Comparison of ENCODE assay signal across 1 cellular context in the genomic region with DNA sequence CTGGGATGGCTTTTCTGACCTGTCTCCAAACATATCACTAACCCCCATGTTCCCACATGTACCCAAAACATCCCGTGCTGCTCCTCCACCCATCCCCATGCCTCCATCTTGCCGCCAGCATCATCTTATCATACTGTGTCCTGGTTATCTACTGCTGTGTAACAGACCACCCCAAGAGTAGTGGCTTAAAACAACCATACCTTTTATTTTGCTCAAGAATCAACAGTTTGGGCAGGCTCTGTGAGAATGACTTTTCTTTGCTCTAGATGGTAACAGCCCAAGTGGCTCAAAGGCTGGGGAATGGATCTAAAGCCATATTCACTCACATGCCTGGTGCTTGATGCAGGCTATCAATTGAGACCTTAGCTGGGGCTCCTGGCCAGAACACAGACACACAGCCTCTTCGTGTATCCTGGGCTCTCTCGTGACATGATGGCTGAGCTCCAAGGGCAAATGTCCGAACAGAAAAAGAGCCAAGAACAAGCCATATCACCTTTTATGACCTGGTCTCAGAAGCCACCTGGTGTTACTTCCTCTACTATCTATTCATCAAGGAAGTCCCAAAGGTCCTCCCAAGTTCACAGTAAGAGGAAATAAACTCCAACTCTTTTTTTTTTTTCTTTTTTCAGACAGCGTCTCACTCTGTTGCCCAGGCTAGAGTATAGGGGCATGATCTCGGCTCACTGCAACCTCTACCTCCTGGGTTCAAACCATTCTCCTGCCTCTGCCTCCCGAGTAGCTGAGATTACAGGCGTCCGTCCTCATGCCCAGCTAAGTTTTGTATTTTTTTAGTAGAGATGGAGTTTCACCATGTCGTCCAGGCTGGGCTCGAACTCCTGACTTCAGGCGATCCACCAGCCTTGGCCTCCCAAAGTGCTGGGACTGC.
TF ChIP-seq lines count a peak whose summit lies in the region.

No MANE protein-coding gene starts in this region.

TF ChIP-seq in K562, 482 proteins besides CTCF, POLR2A, EP300 and RAD21 (continued from another document and continues in another):
- TF ChIP-seq, protein P1, sequence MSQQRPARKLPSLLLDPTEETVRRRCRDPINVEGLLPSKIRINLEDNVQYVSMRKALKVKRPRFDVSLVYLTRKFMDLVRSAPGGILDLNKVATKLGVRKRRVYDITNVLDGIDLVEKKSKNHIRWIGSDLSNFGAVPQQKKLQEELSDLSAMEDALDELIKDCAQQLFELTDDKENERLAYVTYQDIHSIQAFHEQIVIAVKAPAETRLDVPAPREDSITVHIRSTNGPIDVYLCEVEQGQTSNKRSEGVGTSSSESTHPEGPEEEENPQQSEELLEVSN (IDR thresholded peaks at IDR 0.05; ENCODE audit: borderline replicate concordance in 1 of 2, extremely low read depth in 1 of 2, insufficient read depth in 1 of 2, insufficient read length in 1 of 2, low read depth in 1 of 2, low read length in 1 of 2, poor library complexity in 1 of 2, severe bottlenecking in 1 of 2) = no peak
- TF ChIP-seq MTA1 (IDR thresholded peaks at IDR 0.05; ENCODE audit: borderline replicate concordance) (no peak), ZNF24 (IDR thresholded peaks at IDR 0.05) (no peak), ETV6 (IDR thresholded peaks at IDR 0.05; ENCODE audit: borderline replicate concordance in 1 of 2, low read depth in 2 of 2, low read length in 1 of 2) (peak; percentile 84 to 97; a peak in 3 of 4 replicates), ETV6 (CRISPR knock-in tag; IDR thresholded peaks at IDR 0.05; ENCODE audit: borderline replicate concordance) (no peak), BHLHE40 (IDR thresholded peaks at IDR 0.05; ENCODE audit: low read length) (peak; percentile 81), ZNF561 (CRISPR knock-in tag; conservative IDR thresholded peaks at IDR 0.05) (no peak), HDAC2 (IDR thresholded peaks at IDR 0.05) (no peak; the same call in none of the 2 replicates), MAFF (IDR thresholded peaks at IDR 0.05; ENCODE audit: low read length) (no peak), MECOM (CRISPR knock-in tag; IDR thresholded peaks at IDR 0.05) (peak; percentile 44; the same call in 1 of the 2 replicates), LEF1 (IDR thresholded peaks at IDR 0.05) (0 out of 2 replicates have a peak, but pooled peaks have one; percentile 9), ZKSCAN8 (CRISPR knock-in tag; IDR thresholded peaks at IDR 0.05) (no peak), RBM22 (IDR thresholded peaks at IDR 0.05; ENCODE audit: low read depth, low read length, poor library complexity, severe bottlenecking) (no peak), MBD2 (IDR thresholded peaks at IDR 0.05; ENCODE audit: borderline replicate concordance, low read depth) (no peak), ZSCAN32 (CRISPR knock-in tag; IDR thresholded peaks at IDR 0.05) (no peak), SIN3B (IDR thresholded peaks at IDR 0.05; ENCODE audit: low read depth) (no peak), SMARCC2 (IDR thresholded peaks at IDR 0.05; ENCODE audit: low read depth) (no peak), MAFK (IDR thresholded peaks at IDR 0.05; ENCODE audit: low read length) (no peak), BDP1 (IDR thresholded peaks at IDR 0.05; ENCODE audit: insufficient read depth, insufficient read length) (no peak), CC2D1A (IDR thresholded peaks at IDR 0.05) (peak; percentile 34; the same call in 1 of the 2 replicates), KLF16 (IDR thresholded peaks at IDR 0.05) (no peak), ARHGAP35 (IDR thresholded peaks at IDR 0.05; ENCODE audit: partially characterized antibody) (no peak), DACH1 (IDR thresholded peaks at IDR 0.05; ENCODE audit: partially characterized antibody) (no peak), ZZZ3 (IDR thresholded peaks at IDR 0.05) (no peak), MYNN (IDR thresholded peaks at IDR 0.05) (no peak), MYNN (CRISPR knock-in tag; IDR thresholded peaks at IDR 0.05) (no peak)
- TF ChIP-seq, protein P2, sequence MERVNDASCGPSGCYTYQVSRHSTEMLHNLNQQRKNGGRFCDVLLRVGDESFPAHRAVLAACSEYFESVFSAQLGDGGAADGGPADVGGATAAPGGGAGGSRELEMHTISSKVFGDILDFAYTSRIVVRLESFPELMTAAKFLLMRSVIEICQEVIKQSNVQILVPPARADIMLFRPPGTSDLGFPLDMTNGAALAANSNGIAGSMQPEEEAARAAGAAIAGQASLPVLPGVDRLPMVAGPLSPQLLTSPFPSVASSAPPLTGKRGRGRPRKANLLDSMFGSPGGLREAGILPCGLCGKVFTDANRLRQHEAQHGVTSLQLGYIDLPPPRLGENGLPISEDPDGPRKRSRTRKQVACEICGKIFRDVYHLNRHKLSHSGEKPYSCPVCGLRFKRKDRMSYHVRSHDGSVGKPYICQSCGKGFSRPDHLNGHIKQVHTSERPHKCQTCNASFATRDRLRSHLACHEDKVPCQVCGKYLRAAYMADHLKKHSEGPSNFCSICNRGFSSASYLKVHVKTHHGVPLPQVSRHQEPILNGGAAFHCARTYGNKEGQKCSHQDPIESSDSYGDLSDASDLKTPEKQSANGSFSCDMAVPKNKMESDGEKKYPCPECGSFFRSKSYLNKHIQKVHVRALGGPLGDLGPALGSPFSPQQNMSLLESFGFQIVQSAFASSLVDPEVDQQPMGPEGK (CRISPR knock-in tag; IDR thresholded peaks at IDR 0.05; ENCODE audit: borderline replicate concordance) = no peak
- TF ChIP-seq, protein P3, sequence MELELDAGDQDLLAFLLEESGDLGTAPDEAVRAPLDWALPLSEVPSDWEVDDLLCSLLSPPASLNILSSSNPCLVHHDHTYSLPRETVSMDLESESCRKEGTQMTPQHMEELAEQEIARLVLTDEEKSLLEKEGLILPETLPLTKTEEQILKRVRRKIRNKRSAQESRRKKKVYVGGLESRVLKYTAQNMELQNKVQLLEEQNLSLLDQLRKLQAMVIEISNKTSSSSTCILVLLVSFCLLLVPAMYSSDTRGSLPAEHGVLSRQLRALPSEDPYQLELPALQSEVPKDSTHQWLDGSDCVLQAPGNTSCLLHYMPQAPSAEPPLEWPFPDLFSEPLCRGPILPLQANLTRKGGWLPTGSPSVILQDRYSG (tag; conservative IDR thresholded peaks at IDR 0.05; ENCODE audit: low read depth) = no peak; the same call in 1 of the 2 replicates
- TF ChIP-seq, protein P4, sequence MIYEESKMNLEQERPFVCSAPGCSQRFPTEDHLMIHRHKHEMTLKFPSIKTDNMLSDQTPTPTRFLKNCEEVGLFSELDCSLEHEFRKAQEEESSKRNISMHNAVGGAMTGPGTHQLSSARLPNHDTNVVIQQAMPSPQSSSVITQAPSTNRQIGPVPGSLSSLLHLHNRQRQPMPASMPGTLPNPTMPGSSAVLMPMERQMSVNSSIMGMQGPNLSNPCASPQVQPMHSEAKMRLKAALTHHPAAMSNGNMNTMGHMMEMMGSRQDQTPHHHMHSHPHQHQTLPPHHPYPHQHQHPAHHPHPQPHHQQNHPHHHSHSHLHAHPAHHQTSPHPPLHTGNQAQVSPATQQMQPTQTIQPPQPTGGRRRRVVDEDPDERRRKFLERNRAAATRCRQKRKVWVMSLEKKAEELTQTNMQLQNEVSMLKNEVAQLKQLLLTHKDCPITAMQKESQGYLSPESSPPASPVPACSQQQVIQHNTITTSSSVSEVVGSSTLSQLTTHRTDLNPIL (CRISPR knock-in tag; IDR thresholded peaks at IDR 0.05) = no peak
- TF ChIP-seq, protein P5, sequence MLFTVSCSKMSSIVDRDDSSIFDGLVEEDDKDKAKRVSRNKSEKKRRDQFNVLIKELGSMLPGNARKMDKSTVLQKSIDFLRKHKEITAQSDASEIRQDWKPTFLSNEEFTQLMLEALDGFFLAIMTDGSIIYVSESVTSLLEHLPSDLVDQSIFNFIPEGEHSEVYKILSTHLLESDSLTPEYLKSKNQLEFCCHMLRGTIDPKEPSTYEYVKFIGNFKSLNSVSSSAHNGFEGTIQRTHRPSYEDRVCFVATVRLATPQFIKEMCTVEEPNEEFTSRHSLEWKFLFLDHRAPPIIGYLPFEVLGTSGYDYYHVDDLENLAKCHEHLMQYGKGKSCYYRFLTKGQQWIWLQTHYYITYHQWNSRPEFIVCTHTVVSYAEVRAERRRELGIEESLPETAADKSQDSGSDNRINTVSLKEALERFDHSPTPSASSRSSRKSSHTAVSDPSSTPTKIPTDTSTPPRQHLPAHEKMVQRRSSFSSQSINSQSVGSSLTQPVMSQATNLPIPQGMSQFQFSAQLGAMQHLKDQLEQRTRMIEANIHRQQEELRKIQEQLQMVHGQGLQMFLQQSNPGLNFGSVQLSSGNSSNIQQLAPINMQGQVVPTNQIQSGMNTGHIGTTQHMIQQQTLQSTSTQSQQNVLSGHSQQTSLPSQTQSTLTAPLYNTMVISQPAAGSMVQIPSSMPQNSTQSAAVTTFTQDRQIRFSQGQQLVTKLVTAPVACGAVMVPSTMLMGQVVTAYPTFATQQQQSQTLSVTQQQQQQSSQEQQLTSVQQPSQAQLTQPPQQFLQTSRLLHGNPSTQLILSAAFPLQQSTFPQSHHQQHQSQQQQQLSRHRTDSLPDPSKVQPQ (CRISPR knock-in tag; IDR thresholded peaks at IDR 0.05; ENCODE audit: borderline replicate concordance) = no peak
- TF ChIP-seq, protein P6, sequence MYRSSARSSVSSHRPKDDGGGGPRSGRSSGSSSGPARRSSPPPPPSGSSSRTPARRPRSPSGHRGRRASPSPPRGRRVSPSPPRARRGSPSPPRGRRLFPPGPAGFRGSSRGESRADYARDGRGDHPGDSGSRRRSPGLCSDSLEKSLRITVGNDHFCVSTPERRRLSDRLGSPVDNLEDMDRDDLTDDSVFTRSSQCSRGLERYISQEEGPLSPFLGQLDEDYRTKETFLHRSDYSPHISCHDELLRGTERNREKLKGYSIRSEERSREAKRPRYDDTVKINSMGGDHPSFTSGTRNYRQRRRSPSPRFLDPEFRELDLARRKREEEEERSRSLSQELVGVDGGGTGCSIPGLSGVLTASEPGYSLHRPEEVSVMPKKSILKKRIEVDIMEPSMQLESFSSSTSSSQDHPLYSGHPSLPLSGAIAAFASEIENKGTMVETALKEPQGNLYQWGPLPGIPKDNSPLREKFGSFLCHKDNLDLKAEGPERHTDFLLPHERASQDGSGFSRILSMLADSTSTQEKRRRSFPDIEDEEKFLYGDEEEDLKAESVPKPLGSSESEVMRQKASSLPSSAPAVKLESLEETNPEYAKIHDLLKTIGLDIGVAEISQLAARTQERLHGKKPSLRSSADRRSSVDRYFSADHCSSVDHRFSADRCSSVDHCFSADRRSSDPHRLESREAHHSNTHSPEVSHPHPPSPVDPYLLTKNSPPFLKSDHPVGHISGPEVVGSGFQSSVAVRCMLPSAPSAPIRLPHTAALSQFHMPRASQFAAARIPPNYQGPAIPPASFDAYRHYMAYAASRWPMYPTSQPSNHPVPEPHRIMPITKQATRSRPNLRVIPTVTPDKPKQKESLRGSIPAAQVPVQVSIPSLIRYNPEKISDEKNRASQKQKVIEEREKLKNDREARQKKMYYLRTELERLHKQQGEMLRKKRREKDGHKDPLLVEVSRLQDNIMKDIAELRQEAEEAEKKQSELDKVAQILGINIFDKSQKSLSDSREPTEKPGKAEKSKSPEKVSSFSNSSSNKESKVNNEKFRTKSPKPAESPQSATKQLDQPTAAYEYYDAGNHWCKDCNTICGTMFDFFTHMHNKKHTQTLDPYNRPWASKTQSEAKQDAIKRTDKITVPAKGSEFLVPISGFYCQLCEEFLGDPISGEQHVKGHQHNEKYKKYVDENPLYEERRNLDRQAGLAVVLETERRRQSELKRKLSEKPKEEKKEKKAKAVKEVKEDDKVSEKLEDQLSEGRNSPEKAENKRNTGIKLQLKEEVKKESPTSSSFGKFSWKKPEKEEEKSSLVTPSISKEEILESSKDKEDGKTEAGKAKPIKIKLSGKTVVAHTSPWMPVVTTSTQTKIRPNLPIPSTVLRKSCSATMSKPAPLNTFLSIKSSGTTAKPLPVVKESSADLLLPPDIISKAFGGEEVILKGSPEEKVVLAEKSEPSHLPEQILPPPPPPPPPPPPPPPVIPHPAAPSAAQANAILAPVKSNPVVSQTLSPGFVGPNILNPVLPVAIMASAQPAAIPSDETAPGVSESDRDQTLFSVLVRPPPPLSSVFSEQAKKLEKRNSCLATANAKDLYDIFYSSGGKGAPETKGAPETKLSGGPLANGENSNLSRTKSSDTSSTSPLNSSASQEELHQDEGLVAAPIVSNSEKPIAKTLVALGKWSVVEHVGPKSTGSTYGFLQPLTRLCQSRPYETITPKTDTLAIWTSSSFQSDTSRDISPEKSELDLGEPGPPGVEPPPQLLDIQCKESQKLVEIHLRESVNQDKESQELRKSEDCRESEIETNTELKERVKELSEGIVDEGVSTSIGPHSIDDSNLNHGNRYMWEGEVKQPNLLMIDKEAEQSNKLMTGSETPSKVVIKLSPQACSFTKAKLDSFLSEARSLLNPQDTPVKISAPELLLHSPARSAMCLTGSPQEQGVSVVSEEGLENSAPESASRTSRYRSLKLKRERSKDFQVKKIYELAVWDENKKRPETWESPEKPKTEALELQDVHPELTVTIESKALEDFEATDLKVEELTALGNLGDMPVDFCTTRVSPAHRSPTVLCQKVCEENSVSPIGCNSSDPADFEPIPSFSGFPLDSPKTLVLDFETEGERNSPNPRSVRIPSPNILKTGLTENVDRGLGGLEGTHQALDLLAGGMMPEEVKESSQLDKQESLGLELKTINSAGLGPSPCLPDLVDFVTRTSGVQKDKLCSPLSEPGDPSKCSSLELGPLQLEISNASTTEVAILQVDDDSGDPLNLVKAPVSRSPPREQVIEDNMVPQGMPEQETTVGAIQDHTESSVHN (IDR thresholded peaks at IDR 0.05; ENCODE audit: borderline replicate concordance in 1 of 2, low read depth in 1 of 2) = no peak
- TF ChIP-seq, protein P7, sequence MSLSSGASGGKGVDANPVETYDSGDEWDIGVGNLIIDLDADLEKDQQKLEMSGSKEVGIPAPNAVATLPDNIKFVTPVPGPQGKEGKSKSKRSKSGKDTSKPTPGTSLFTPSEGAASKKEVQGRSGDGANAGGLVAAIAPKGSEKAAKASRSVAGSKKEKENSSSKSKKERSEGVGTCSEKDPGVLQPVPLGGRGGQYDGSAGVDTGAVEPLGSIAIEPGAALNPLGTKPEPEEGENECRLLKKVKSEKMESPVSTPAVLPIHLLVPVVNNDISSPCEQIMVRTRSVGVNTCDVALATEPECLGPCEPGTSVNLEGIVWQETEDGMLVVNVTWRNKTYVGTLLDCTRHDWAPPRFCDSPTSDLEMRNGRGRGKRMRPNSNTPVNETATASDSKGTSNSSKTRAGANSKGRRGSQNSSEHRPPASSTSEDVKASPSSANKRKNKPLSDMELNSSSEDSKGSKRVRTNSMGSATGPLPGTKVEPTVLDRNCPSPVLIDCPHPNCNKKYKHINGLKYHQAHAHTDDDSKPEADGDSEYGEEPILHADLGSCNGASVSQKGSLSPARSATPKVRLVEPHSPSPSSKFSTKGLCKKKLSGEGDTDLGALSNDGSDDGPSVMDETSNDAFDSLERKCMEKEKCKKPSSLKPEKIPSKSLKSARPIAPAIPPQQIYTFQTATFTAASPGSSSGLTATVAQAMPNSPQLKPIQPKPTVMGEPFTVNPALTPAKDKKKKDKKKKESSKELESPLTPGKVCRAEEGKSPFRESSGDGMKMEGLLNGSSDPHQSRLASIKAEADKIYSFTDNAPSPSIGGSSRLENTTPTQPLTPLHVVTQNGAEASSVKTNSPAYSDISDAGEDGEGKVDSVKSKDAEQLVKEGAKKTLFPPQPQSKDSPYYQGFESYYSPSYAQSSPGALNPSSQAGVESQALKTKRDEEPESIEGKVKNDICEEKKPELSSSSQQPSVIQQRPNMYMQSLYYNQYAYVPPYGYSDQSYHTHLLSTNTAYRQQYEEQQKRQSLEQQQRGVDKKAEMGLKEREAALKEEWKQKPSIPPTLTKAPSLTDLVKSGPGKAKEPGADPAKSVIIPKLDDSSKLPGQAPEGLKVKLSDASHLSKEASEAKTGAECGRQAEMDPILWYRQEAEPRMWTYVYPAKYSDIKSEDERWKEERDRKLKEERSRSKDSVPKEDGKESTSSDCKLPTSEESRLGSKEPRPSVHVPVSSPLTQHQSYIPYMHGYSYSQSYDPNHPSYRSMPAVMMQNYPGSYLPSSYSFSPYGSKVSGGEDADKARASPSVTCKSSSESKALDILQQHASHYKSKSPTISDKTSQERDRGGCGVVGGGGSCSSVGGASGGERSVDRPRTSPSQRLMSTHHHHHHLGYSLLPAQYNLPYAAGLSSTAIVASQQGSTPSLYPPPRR (CRISPR knock-in tag; IDR thresholded peaks at IDR 0.05; ENCODE audit: borderline replicate concordance) = no peak
